19 cellular contexts compared by ENCODE assay signal in genomic region chr5:90868799-90869198, GRCh38.
DNase-seq lines count a peak whose midpoint lies in the region; ATAC-seq, FAIRE-seq and TF ChIP-seq lines count a peak whose summit lies in the region.
"Had no signal": no experiment of that assay in that cellular context is flagged by ENCODE, and none has a peak within 500 bp of the region (broad histone marks: within the 10 kb centered on the region; RNA-seq: fewer than 3 reads in every experiment).

No MANE protein-coding gene starts in this region.

- TF ChIP-seq CTCF in H1 (IDR thresholded peaks at IDR 0.05; ENCODE audit: control extremely low read depth in 1 of 3, insufficient read depth in 1 of 3, low read depth in 1 of 3, low read length in 3 of 3) (no peak), right lobe of liver (IDR thresholded peaks at IDR 0.05) (no peak)

- no peaks in the 10 kb centered on the region for H3K27me3 ChIP-seq in H1 (replicated peaks in 1 of 4; ENCODE audit: control insufficient read depth in 3 of 4, extremely low read depth in 1 of 4, insufficient read depth in 3 of 4, low read length in 3 of 4)
- H3K27me3 ChIP-seq in right lobe of liver: no peaks in the 10 kb centered on the region
- H3K27me3 ChIP-seq: BE2C; BLaER1 treated with 17β-estradiol and CSF1 and Interleukin-3, amounts not matched to agents 10 nM and 100 nM had no signal

- no peaks in the 10 kb centered on the region for H3K23me2 ChIP-seq in H1 (ENCODE audit: low read depth, low read length)

- H3K23ac ChIP-seq in H1 (ENCODE audit: insufficient read length): no peak overlapping the region

- TF ChIP-seq EP300 in Ishikawa (IDR thresholded peaks at IDR 0.05; ENCODE audit: borderline replicate concordance) (no peak), H1 (IDR thresholded peaks at IDR 0.05; ENCODE audit: borderline replicate concordance in 1 of 2, low read depth in 2 of 2, low read length in 2 of 2) (no peak)

- DNase-seq in H1 (ENCODE audit: low read depth in 1 of 2, low spot score in 2 of 2) (no peak), right lobe of liver (no peak), Ammon's horn (ENCODE audit: low spot score) (no peak), NCI-H345 treated with DMSO at 0.1 percent for 48 hours (lab: John Stamatoyannopoulos, UW; ENCODE audit: unreplicated experiment) (no peak)
- DNase-seq: BE2C; CD4-positive, alpha-beta T cell; CD8-positive, alpha-beta memory T cell; DMS 273 treated with DMSO at 0.1 percent for 48 hours; DMS79; GF-D8; GOT3; H7; HCEC 1CT had no signal

- H3K9ac ChIP-seq in H1 (replicated peaks in 1 of 4; ENCODE audit: extremely low read depth in 1 of 4, low read depth in 3 of 4, low read length in 3 of 4): no peak overlapping the region
- H3K9ac ChIP-seq: BLaER1 treated with 17β-estradiol and CSF1 and Interleukin-3, amounts not matched to agents 10 nM and 100 nM had no signal

- H3K56ac ChIP-seq in H1 (replicated peaks; ENCODE audit: insufficient read length, low read depth, low read length): no peak overlapping the region

- CTCF ChIA-PET in H1 (lab: Charles Lee; ENCODE audit: partially characterized antibody): no interaction called here

- POLR2A ChIA-PET in H1 (lab: Charles Lee; ENCODE audit: partially characterized antibody): interaction anchor here (1.2 kb wide), 1 partner anchor 512 kb away, joined by 3 read pairs; no protein-coding TSS in a partner anchor

- H2BK20ac ChIP-seq in H1 (ENCODE audit: low read length): no peak overlapping the region

- H3K4me1 ChIP-seq in H1 (replicated peaks in 1 of 4; ENCODE audit: control insufficient read depth in 3 of 4, insufficient read depth in 4 of 4, low read length in 3 of 4) (no peaks in the 10 kb centered on the region; a peak in 1 of 7 replicates), right lobe of liver (peaks cover 0 to 56% (median 11%) of the 10 kb centered on the region in 4 donors)

- no peak overlapping the region for H3K4ac ChIP-seq in H1 (replicated peaks; ENCODE audit: insufficient read length, low read depth, low read length)

- no peaks in the 10 kb centered on the region for H3K79me2 ChIP-seq in H1 (ENCODE audit: control insufficient read depth in 1 of 2, insufficient read depth in 2 of 2, low read length in 2 of 2)

- H2BK15ac ChIP-seq in H1 (ENCODE audit: low read length): no peak overlapping the region

- no peaks in the 10 kb centered on the region for H4K20me1 ChIP-seq in H1 (replicated peaks in 1 of 2; ENCODE audit: control insufficient read depth in 1 of 2, insufficient read depth in 2 of 2, low read length in 2 of 2)
- H4K20me1 ChIP-seq: BLaER1 treated with 17β-estradiol and CSF1 and Interleukin-3, amounts not matched to agents 10 nM and 100 nM had no signal

- intact Hi-C loops in right lobe of liver (cut with DNase I): no loop called here

- no peak overlapping the region for H4K91ac ChIP-seq in H1 (replicated peaks; ENCODE audit: insufficient read length, low read length)

- TF ChIP-seq POLR2A in H1 (IDR thresholded peaks at IDR 0.05; ENCODE audit: control extremely low read depth in 1 of 2, low read depth in 2 of 2, low read length in 2 of 2) (no peak), right lobe of liver (IDR thresholded peaks at IDR 0.05) (no peak)

- H3K36me3 ChIP-seq in H1 (ENCODE audit: control insufficient read depth in 2 of 4, insufficient read depth in 4 of 4, low read length in 3 of 4) (peaks cover 0 to 6% (median 1%) of the 10 kb centered on the region in 4 experiments; a peak in 3 of 8 replicates), right lobe of liver (no peaks in the 10 kb centered on the region)
- H3K36me3 ChIP-seq: BE2C; BLaER1 treated with 17β-estradiol and CSF1 and Interleukin-3, amounts not matched to agents 10 nM and 100 nM had no signal

- H3K9me3 ChIP-seq in H1 (ENCODE audit: insufficient read depth in 2 of 2, low read depth in 1 of 2, low read length in 1 of 2) (no peaks in the 10 kb centered on the region), right lobe of liver (no peaks in the 10 kb centered on the region)
- H3K9me3 ChIP-seq: BE2C; BLaER1 treated with 17β-estradiol and CSF1 and Interleukin-3, amounts not matched to agents 10 nM and 100 nM had no signal

- no peak overlapping the region for H2AFZ ChIP-seq in H1 (ENCODE audit: low read length)

- no peak overlapping the region for H2BK120ac ChIP-seq in H1 (replicated peaks; ENCODE audit: low read depth, low read length)

- no peak overlapping the region for H3K18ac ChIP-seq in H1 (ENCODE audit: extremely low read depth, low read length)

- H3K27ac ChIP-seq in H1 (ENCODE audit: low read depth, low read length): no peak overlapping the region
- peak overlapping the region in 2 of 3 donors; percentile 84 to 92 for H3K27ac ChIP-seq in right lobe of liver

- no peak overlapping the region for H4K5ac ChIP-seq in H1 (ENCODE audit: insufficient read length, low read depth, low read length)

- H3K79me1 ChIP-seq in H1 (ENCODE audit: low read depth, low read length): no peaks in the 10 kb centered on the region

- FAIRE-seq in H1 (lab: Jason Lieb, UNC): no peak
- FAIRE-seq: D721Med, GM12891, GM18507 had no signal

- H2BK5ac ChIP-seq in H1 (ENCODE audit: low read depth, low read length): no peak overlapping the region

- no peak overlapping the region for H2BK12ac ChIP-seq in H1 (ENCODE audit: low read depth, low read length)

- H3K4me3 ChIP-seq in H1 (ENCODE audit: extremely low read depth in 1 of 4, insufficient read depth in 2 of 4, low read depth in 3 of 4, low read length in 4 of 4) (no peak overlapping the region), right lobe of liver (no peak overlapping the region)
- H3K4me3 ChIP-seq: BLaER1 treated with 17β-estradiol and CSF1 and Interleukin-3, amounts not matched to agents 10 nM and 100 nM had no signal

- H3K14ac ChIP-seq in H1 (ENCODE audit: insufficient read length): no peak overlapping the region

- H4K8ac ChIP-seq in H1 (ENCODE audit: extremely low read depth, insufficient read depth, low read length): no peak overlapping the region

- TF ChIP-seq RAD21 in Ishikawa (IDR thresholded peaks at IDR 0.05; ENCODE audit: low read depth) (no peak), H1 (IDR thresholded peaks at IDR 0.05 in 1 of 2, conservative IDR thresholded peaks at IDR 0.05 in 1 of 2; ENCODE audit: low read depth in 2 of 2, low read length in 2 of 2) (no peak)

- H2AK5ac ChIP-seq in H1 (ENCODE audit: low read depth, low read length): no peak overlapping the region

- WGBS in H1 (ENCODE audit: extremely low coverage in 1 of 2, insufficient coverage in 1 of 2, insufficient read length in 1 of 2, insufficient replicate concordance in 2 of 2, low coverage in 1 of 2, low lambda C conversion rate in 2 of 2, missing lambda C conversion rate in 1 of 2), 2 experiments: 93% methylated on average over 4 of the region's 4 CpGs; no CpG with 5 or more reads in 1 of the 2 experiments
- 88% methylated on average over 4 of the region's 4 CpGs for WGBS in right lobe of liver (ENCODE audit: insufficient coverage, low coverage, low lambda C conversion rate, missing lambda C conversion rate)

- ATAC-seq in right lobe of liver: no peak
- ATAC-seq in GM18867 (IDR thresholded peaks at IDR 0.05; ENCODE audit: unreplicated experiment): no peak

- H3K4me2 ChIP-seq in H1 (ENCODE audit: insufficient read depth in 1 of 2, low read depth in 2 of 2, low read length in 2 of 2): no peak overlapping the region

TF ChIP-seq in Ishikawa, 13 proteins besides CTCF, POLR2A, EP300 and RAD21:
- TF ChIP-seq CREB1 (IDR thresholded peaks at IDR 0.05; ENCODE audit: low read depth) (no peak), FOXM1 (IDR thresholded peaks at IDR 0.05; ENCODE audit: borderline replicate concordance, low read depth) (no peak), CEBPB (IDR thresholded peaks at IDR 0.05) (peak; percentile 79)

TF ChIP-seq in H1, 55 proteins besides CTCF, POLR2A, EP300 and RAD21:
- peak; percentile 85; the same call in 1 of the 2 replicates for TF ChIP-seq CEBPB (IDR thresholded peaks at IDR 0.05; ENCODE audit: low read depth, low read length)
- no peak for TF ChIP-seq RFX5 (IDR thresholded peaks at IDR 0.05; ENCODE audit: borderline replicate concordance, low read depth, low read length)
